Comparison of ENCODE assay signal across 8 cellular contexts in the genomic region with DNA sequence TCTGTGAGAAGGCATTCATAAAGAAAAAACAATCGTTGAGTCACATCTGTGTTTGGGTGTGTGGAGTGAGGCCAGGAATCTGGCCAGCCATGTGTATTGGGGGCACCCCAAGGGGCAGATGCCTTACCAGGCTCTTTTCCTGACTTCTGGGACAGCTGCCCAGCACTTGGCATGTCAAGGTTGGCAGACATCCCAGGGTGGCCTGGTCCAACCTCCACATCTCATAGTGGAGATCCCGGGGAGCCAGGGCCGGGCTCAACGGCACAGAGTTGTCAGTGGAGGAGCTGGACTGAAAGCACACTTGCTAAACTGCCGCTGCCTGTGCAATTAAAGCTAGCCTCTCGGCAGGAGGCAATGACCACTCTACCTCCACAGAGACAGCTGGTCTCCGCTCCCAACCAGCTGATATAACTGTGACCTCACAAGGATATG.
A peak's percentile ranks its signal among the peaks of the same experiment; 100 is the strongest.
DNase-seq lines count a peak whose midpoint lies in the region; ATAC-seq, FAIRE-seq and TF ChIP-seq lines count a peak whose summit lies in the region.

No MANE protein-coding gene starts in this region.

- no peak for FAIRE-seq in GM12891 (lab: Jason Lieb, UNC)

- TF ChIP-seq CTCF in GM13977 (IDR thresholded peaks at IDR 0.05; ENCODE audit: extremely low read depth, insufficient read depth, missing control alignments): no peak

- DNase-seq in C1 segment of cervical spinal cord (lab: John Stamatoyannopoulos, UW) (peak in 11 of 14 donors; percentile 21 to 77 (median 46)), NCI-H226 (peak; percentile 92), epidermal melanocyte (ENCODE audit: insufficient read length, low spot score) (peak; percentile 38), mucosa of gallbladder (ENCODE audit: low spot score) (peak; percentile 89), GM12891 (ENCODE audit: insufficient read length, low spot score) (no peak), GM13977 (ENCODE audit: low spot score) (no peak)

- no peak for TF ChIP-seq POLR2A in GM12891 (IDR thresholded peaks at IDR 0.05; ENCODE audit: low read depth, low read length)

- ATAC-seq in GM18870 (IDR thresholded peaks at IDR 0.05; ENCODE audit: unreplicated experiment) (no peak), GM21737 (IDR thresholded peaks at IDR 0.05; ENCODE audit: unreplicated experiment) (no peak)

- in situ Hi-C loops in GM13977 (cut with MboI; ENCODE audit: low pct_unique_long_range_greater_than_20kb, low sequenced_read_pairs, unreplicated experiment): no loop called here

TF ChIP-seq in GM12891, 5 proteins besides CTCF, POLR2A, EP300 and RAD21:
- TF ChIP-seq PAX5 (IDR thresholded peaks at IDR 0.05; ENCODE audit: insufficient read depth, low read length, severe bottlenecking) (no peak), SPI1 (IDR thresholded peaks at IDR 0.05; ENCODE audit: low read depth, low read length) (no peak), TAF1 (IDR thresholded peaks at IDR 0.05; ENCODE audit: low read depth, low read length) (no peak), POLR2AphosphoS5 (IDR thresholded peaks at IDR 0.05; ENCODE audit: low read depth, low read length) (no peak), POU2F2 (IDR thresholded peaks at IDR 0.05; ENCODE audit: low read depth, low read length) (no peak)

Comparison
In these comparisons a context has a peak if more than half of its experiments do, and no peak if none do; other contexts are left out.
1. DNase-seq: peak in C1 segment of cervical spinal cord (11 of 14), NCI-H226 (single experiment), epidermal melanocyte (single experiment) and mucosa of gallbladder (single experiment); none in GM12891 (single experiment) and GM13977 (single experiment).